ENCODE assay signal across 1 cellular context in genomic region chr1:48109390-48110009, GRCh38.
TF ChIP-seq lines count a peak whose summit lies in the region.

No MANE protein-coding gene starts in this region.

TF ChIP-seq in GM12878, 131 proteins besides CTCF, POLR2A, EP300 and RAD21 (continued from another document):
- TF ChIP-seq SMAD1 (IDR thresholded peaks at IDR 0.05; ENCODE audit: low read depth, partially characterized antibody) (no peak), SMC3 (IDR thresholded peaks at IDR 0.05; ENCODE audit: borderline replicate concordance, low read length) (peak; percentile 53; the same call in 1 of the 2 replicates), HDGF (IDR thresholded peaks at IDR 0.05) (no peak), STAT3 (IDR thresholded peaks at IDR 0.05; ENCODE audit: low read depth, low read length) (no peak), MEF2A (IDR thresholded peaks at IDR 0.05; ENCODE audit: insufficient read depth, low read depth, low read length) (no peak)
TF ChIP-seq in GM12878: peak in this region for 1.
